15 cellular contexts compared by ENCODE assay signal in genomic region chr15:78201281-78202190, GRCh38. TPM values are rescaled to one million over a fixed set of nuclear protein-coding genes. Genes with fewer than 3 reads are reported as not detected.
DNase-seq lines count a peak whose midpoint lies in the region; ATAC-seq and TF ChIP-seq lines count a peak whose summit lies in the region.
"Had no signal": no experiment of that assay in that cellular context is flagged by ENCODE, and none has a peak within 500 bp of the region (broad histone marks: within the 10 kb centered on the region; RNA-seq: fewer than 3 reads in every experiment).

No MANE protein-coding gene starts in this region.

- H3K4me1 Mint-ChIP-seq in activated CD8-positive, alpha-beta memory T cell treated with anti-CD3 and anti-CD28 coated beads, Interleukin-2, amount 10 ng/mL, durations not matched to agents 7 days and 5 days: no peaks in the 10 kb centered on the region
- H3K4me1 Mint-ChIP-seq in neural progenitor cell: peaks cover 3% of the 10 kb centered on the region
- H3K4me1 Mint-ChIP-seq: CD4-positive, CD25-positive, alpha-beta regulatory T cell had no signal

- no peaks in the 10 kb centered on the region for H3K9me3 Mint-ChIP-seq in activated CD8-positive, alpha-beta memory T cell treated with anti-CD3 and anti-CD28 coated beads, Interleukin-2, amount 10 ng/mL, durations not matched to agents 7 days and 5 days (ENCODE audit: low read depth)
- H3K9me3 Mint-ChIP-seq in neural progenitor cell: no peaks in the 10 kb centered on the region
- H3K9me3 Mint-ChIP-seq: CD4-positive, CD25-positive, alpha-beta regulatory T cell had no signal

- H2AFZ ChIP-seq in neural progenitor cell (replicated peaks): no peak overlapping the region

- H3K79me2 ChIP-seq in neural progenitor cell (ENCODE audit: low read depth): no peaks in the 10 kb centered on the region

- no peak overlapping the region for H3K4me3 Mint-ChIP-seq in activated CD8-positive, alpha-beta memory T cell treated with anti-CD3 and anti-CD28 coated beads, Interleukin-2, amount 10 ng/mL, durations not matched to agents 7 days and 5 days
- H3K4me3 Mint-ChIP-seq in neural progenitor cell: no peak overlapping the region
- H3K4me3 Mint-ChIP-seq: CD4-positive, CD25-positive, alpha-beta regulatory T cell had no signal

- no peak overlapping the region for H3K4me3 ChIP-seq in neural progenitor cell
- H3K4me3 ChIP-seq: HAP-1 had no signal

- no peak overlapping the region for H3K27ac ChIP-seq in neural progenitor cell

- TF ChIP-seq CTCF in neural progenitor cell (IDR thresholded peaks at IDR 0.05): no peak

- H3F3A ChIP-seq in neural progenitor cell (ENCODE audit: low read depth): no peaks in the 10 kb centered on the region

- H3K27me3 Mint-ChIP-seq in activated CD8-positive, alpha-beta memory T cell treated with anti-CD3 and anti-CD28 coated beads, Interleukin-2, amount 10 ng/mL, durations not matched to agents 7 days and 5 days: peaks cover 7% of the 10 kb centered on the region
- peaks cover 6% of the 10 kb centered on the region for H3K27me3 Mint-ChIP-seq in neural progenitor cell (ENCODE audit: insufficient read depth, low read depth)

- no peaks in the 10 kb centered on the region for H3K9me3 ChIP-seq in neural progenitor cell (ENCODE audit: low read depth)
- H3K9me3 ChIP-seq: HAP-1 had no signal

- H3K36me3 Mint-ChIP-seq in activated CD8-positive, alpha-beta memory T cell treated with anti-CD3 and anti-CD28 coated beads, Interleukin-2, amount 10 ng/mL, durations not matched to agents 7 days and 5 days: no peaks in the 10 kb centered on the region
- no peaks in the 10 kb centered on the region for H3K36me3 Mint-ChIP-seq in neural progenitor cell
- H3K36me3 Mint-ChIP-seq: CD4-positive, CD25-positive, alpha-beta regulatory T cell had no signal

- no peak for ATAC-seq in activated CD8-positive, alpha-beta memory T cell treated with anti-CD3 and anti-CD28 coated beads, Interleukin-2, amount 10 ng/mL, durations not matched to agents 7 days and 5 days
- no peak for ATAC-seq in GM19467 (IDR thresholded peaks at IDR 0.05; ENCODE audit: unreplicated experiment)
- no peak for ATAC-seq in HG03439 (IDR thresholded peaks at IDR 0.05; ENCODE audit: unreplicated experiment)
- ATAC-seq: Right ventricle myocardium inferior had no signal

- H3K4me2 ChIP-seq in neural progenitor cell: no peak overlapping the region

- no peaks in the 10 kb centered on the region for H3K36me3 ChIP-seq in neural progenitor cell
- H3K36me3 ChIP-seq: HAP-1 had no signal

- no peak overlapping the region for H3K27ac Mint-ChIP-seq in activated CD8-positive, alpha-beta memory T cell treated with anti-CD3 and anti-CD28 coated beads, Interleukin-2, amount 10 ng/mL, durations not matched to agents 7 days and 5 days
- peak overlapping the region; percentile 94 for H3K27ac Mint-ChIP-seq in neural progenitor cell
- H3K27ac Mint-ChIP-seq: CD4-positive, CD25-positive, alpha-beta regulatory T cell had no signal

- no peak overlapping the region for H3K9ac ChIP-seq in neural progenitor cell

- CTCF ChIA-PET in activated CD8-positive, alpha-beta memory T cell treated with anti-CD3 and anti-CD28 coated beads, Interleukin-2, amount 10 ng/mL, durations not matched to agents 7 days and 5 days (lab: Charles Lee): interaction anchor here (0.6 kb wide), 1 partner anchor 154 kb away, joined by 3 read pairs; no protein-coding TSS in a partner anchor

- no peaks in the 10 kb centered on the region for H3K27me3 ChIP-seq in neural progenitor cell

- DNase-seq in activated T-cell treated with anti-CD3 and anti-CD28 coated beads, Interleukin-2, amount 50 U/mL, for 48 hours: peak; percentile 3 to 6
- DNase-seq in activated T-cell treated with anti-CD3 and anti-CD28 coated beads, Interleukin-2, amount 50 U/mL, for 1 hour: no peak
- DNase-seq in activated CD8-positive, alpha-beta memory T cell treated with anti-CD3 and anti-CD28 coated beads, Interleukin-2, amount 10 ng/mL, durations not matched to agents 7 days and 5 days: peak; percentile 27
- DNase-seq in neural progenitor cell (ENCODE audit: low spot score): no peak
- no peak for DNase-seq in kidney tubule cell (ENCODE audit: low spot score)
- DNase-seq: CD4-positive, CD25-positive, alpha-beta regulatory T cell; KG1; NCI-H1092; NCI-H226; NCI-H774 had no signal

- no peaks in the 10 kb centered on the region for H4K20me1 ChIP-seq in neural progenitor cell (ENCODE audit: low read depth)

- H3K4me1 ChIP-seq in neural progenitor cell: no peaks in the 10 kb centered on the region
- H3K4me1 ChIP-seq: HAP-1 had no signal

RNA-seq across cellular contexts. Expression of gene ACSBG1, which starts 32.8 kb away (rescaled TPM):
- total RNA-seq in activated CD8-positive, alpha-beta memory T cell treated with anti-CD3 and anti-CD28 coated beads, Interleukin-2, amount 10 ng/mL, durations not matched to agents 7 days and 5 days: under 1 TPM in 1 of 2 experiments, not detected in 1; 0.28 TPM
- 0.11 and 0.22 TPM in 2 replicates for total RNA-seq in neural progenitor cell (ENCODE audit: low replicate concordance)
- total RNA-seq: M059J had no signal

RNA-seq across cellular contexts. Expression of gene IDH3A, which starts 52.4 kb away (rescaled TPM):
- 100 to 1,000 TPM in 1 of 2 experiments, 10 to 100 TPM in 1; 97.9 to 105 TPM for total RNA-seq in activated CD8-positive, alpha-beta memory T cell treated with anti-CD3 and anti-CD28 coated beads, Interleukin-2, amount 10 ng/mL, durations not matched to agents 7 days and 5 days
- 16.0 and 19.3 TPM in 2 replicates for total RNA-seq in neural progenitor cell (ENCODE audit: low replicate concordance)

Comparison
In these comparisons a context has a peak if more than half of its experiments do, and no peak if none do; other contexts are left out.
1. DNase-seq: peak in activated T-cell treated with anti-CD3 and anti-CD28 coated beads, Interleukin-2, amount 50 U/mL, for 48 hours (2 of 2) and activated CD8-positive, alpha-beta memory T cell treated with anti-CD3 and anti-CD28 coated beads, Interleukin-2, amount 10 ng/mL, durations not matched to agents 7 days and 5 days (single experiment); none in activated T-cell treated with anti-CD3 and anti-CD28 coated beads, Interleukin-2, amount 50 U/mL, for 1 hour (single experiment), neural progenitor cell (single experiment) and kidney tubule cell (single experiment).